ENCODE assay signal across 8 cellular contexts in genomic region chr5:134874831-134875655, GRCh38. TPM values are rescaled to one million over a fixed set of nuclear protein-coding genes. Genes with fewer than 3 reads are reported as not detected.
DNase-seq lines count a peak whose midpoint lies in the region; ATAC-seq lines count a peak whose summit lies in the region.

No MANE protein-coding gene starts in this region.

- H3K4me1 Mint-ChIP-seq in central memory CD8-positive, alpha-beta T cell: peaks cover 48% of the 10 kb centered on the region

- no peaks in the 10 kb centered on the region for H3K27me3 Mint-ChIP-seq in central memory CD8-positive, alpha-beta T cell

- peaks cover 13 to 31% (median 25%) of the 10 kb centered on the region in 3 donors for H3K4me1 ChIP-seq in skeletal muscle tissue (ENCODE audit: control insufficient read depth in 3 of 3, insufficient read depth in 3 of 3, low read length in 3 of 3)

- peak overlapping the region; percentile 93 to 98 (median 96) for H3K4me3 ChIP-seq in skeletal muscle tissue (ENCODE audit: low read length in 3 of 3)

- H3K36me3 ChIP-seq in skeletal muscle tissue (ENCODE audit: control insufficient read depth in 3 of 3, insufficient read depth in 3 of 3, low read length in 3 of 3): peaks cover 0 to 5% (median 5%) of the 10 kb centered on the region in 3 donors

- peak overlapping the region; percentile 87 for H3K27ac ChIP-seq in skeletal muscle tissue (ENCODE audit: low read depth, low read length)

- no peaks in the 10 kb centered on the region for H3K9me3 Mint-ChIP-seq in central memory CD8-positive, alpha-beta T cell

- DNase-seq in COLO668 (lab: John Stamatoyannopoulos, UW; ENCODE audit: unreplicated experiment) (peak; percentile 28), Kasumi-1 (lab: John Stamatoyannopoulos, UW) (peak; percentile 29 to 41), UCSD-AML1 (lab: John Stamatoyannopoulos, UW; ENCODE audit: unreplicated experiment) (peak; percentile 39), islet precursor cell (peak; percentile 88)
- no peak for DNase-seq in central memory CD8-positive, alpha-beta T cell (ENCODE audit: low spot score in 2 of 2)

- no peaks in the 10 kb centered on the region for H3K27me3 ChIP-seq in skeletal muscle tissue (ENCODE audit: control insufficient read depth in 3 of 3, insufficient read depth in 3 of 3, low read length in 3 of 3)

- peak overlapping the region; percentile 92 for H3K27ac Mint-ChIP-seq in central memory CD8-positive, alpha-beta T cell (ENCODE audit: low read depth)

- peak overlapping the region; percentile 88 to 97 (median 96) for H3K9ac ChIP-seq in skeletal muscle tissue (ENCODE audit: low read depth in 1 of 3, low read length in 3 of 3)

- peak overlapping the region; percentile 98 for H3K4me3 Mint-ChIP-seq in central memory CD8-positive, alpha-beta T cell

- ATAC-seq in GM21447 (IDR thresholded peaks at IDR 0.05; ENCODE audit: unreplicated experiment): peak; percentile 40
- ATAC-seq in central memory CD8-positive, alpha-beta T cell (replicated peaks; ENCODE audit: extremely low read depth, poor library complexity, severe bottlenecking): peak; percentile 44
- ATAC-seq in HG03342 (IDR thresholded peaks at IDR 0.05; ENCODE audit: unreplicated experiment): no peak

- H3K36me3 Mint-ChIP-seq in central memory CD8-positive, alpha-beta T cell (ENCODE audit: insufficient read depth): peaks cover 11% of the 10 kb centered on the region

- no peaks in the 10 kb centered on the region for H3K9me3 ChIP-seq in skeletal muscle tissue (ENCODE audit: control insufficient read depth in 3 of 3, low read length in 3 of 3)

RNA-seq across cellular contexts. Expression of gene TXNDC15, which starts 0.9 kb away (rescaled TPM):
- total RNA-seq in skeletal muscle tissue: 75.2 TPM

RNA-seq across cellular contexts. Expression of gene C5orf24, which starts 29.3 kb away (rescaled TPM):
- total RNA-seq in skeletal muscle tissue: 31.3 TPM

RNA-seq across cellular contexts. Expression of gene PCBD2, which starts 29.9 kb away (rescaled TPM):
- total RNA-seq in skeletal muscle tissue: 7.3 TPM

Comparison
In these comparisons a context has a peak if more than half of its experiments do, and no peak if none do; other contexts are left out.
1. DNase-seq: peak in COLO668 (single experiment), Kasumi-1 (2 of 2), UCSD-AML1 (single experiment) and islet precursor cell (single experiment); none in central memory CD8-positive, alpha-beta T cell (0 of 2).